Comparison of ENCODE assay signal across 1 cellular context in the genomic region with DNA sequence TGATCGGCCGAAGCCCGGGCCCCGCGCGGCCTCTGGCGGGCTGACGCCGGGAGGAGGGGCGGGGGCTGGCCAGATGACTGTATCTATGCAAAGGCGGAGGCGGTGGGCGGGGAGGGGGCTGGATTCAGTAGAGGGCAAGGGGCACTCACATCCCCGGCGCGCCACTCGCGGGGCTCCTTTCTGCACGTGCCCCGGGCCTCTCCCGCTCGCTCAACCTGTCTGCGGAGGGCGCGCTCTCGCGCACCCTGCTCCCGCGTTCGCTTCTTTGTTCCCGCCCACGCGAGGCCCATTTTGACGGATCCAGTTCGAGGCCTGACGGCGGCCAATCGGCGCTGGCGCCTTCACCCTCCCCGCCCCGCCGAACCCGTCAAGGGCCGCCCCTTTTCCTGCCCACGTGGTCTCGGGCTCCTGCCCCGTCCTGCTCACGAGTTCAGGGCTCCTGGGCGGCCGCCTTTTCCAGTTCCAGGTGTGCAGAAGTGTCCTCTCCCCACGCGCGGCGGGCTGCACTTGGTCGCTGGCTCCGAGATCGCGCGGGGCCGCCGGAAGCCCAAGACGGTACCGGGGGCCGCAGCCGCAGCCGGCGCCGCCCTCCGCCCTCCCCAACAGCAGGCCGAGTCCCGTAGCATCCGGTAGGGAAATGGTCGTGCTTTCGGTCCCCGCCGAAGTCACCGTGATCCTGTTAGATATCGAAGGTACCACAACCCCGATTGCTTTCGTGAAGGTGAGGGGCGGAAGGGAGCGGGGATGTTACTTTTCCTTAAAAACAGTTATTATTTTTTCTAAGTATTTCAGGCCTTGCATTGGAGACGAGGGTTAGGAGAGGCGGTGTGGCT.
TF ChIP-seq lines count a peak whose summit lies in the region.

Gene ENOPH1 (plus strand): TSS at position 398 of the 833 bp plus-strand sequence. CDS start 240 bp downstream, at position 638.
Gene HNRNPDL (minus strand): TSS at position 270 of the 833 bp plus-strand sequence. CDS start 772 bp downstream, outside the sequence.

TF ChIP-seq in HepG2, 621 proteins besides CTCF, POLR2A, EP300 and RAD21 (continued from another document and continues in another):
- TF ChIP-seq, protein P1, sequence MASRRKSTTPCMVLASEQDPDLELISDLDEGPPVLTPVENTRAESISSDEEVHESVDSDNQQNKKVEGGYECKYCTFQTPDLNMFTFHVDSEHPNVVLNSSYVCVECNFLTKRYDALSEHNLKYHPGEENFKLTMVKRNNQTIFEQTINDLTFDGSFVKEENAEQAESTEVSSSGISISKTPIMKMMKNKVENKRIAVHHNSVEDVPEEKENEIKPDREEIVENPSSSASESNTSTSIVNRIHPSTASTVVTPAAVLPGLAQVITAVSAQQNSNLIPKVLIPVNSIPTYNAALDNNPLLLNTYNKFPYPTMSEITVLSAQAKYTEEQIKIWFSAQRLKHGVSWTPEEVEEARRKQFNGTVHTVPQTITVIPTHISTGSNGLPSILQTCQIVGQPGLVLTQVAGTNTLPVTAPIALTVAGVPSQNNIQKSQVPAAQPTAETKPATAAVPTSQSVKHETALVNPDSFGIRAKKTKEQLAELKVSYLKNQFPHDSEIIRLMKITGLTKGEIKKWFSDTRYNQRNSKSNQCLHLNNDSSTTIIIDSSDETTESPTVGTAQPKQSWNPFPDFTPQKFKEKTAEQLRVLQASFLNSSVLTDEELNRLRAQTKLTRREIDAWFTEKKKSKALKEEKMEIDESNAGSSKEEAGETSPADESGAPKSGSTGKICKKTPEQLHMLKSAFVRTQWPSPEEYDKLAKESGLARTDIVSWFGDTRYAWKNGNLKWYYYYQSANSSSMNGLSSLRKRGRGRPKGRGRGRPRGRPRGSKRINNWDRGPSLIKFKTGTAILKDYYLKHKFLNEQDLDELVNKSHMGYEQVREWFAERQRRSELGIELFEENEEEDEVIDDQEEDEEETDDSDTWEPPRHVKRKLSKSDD (CRISPR knock-in tag; IDR thresholded peaks at IDR 0.05; ENCODE audit: low read depth) = peak; percentile 61
- no peak for TF ChIP-seq ZNF460 (CRISPR knock-in tag; IDR thresholded peaks at IDR 0.05; ENCODE audit: borderline replicate concordance)
- TF ChIP-seq, protein P2, sequence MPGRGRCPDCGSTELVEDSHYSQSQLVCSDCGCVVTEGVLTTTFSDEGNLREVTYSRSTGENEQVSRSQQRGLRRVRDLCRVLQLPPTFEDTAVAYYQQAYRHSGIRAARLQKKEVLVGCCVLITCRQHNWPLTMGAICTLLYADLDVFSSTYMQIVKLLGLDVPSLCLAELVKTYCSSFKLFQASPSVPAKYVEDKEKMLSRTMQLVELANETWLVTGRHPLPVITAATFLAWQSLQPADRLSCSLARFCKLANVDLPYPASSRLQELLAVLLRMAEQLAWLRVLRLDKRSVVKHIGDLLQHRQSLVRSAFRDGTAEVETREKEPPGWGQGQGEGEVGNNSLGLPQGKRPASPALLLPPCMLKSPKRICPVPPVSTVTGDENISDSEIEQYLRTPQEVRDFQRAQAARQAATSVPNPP (CRISPR knock-in tag; IDR thresholded peaks at IDR 0.05) = peak; percentile 97
- TF ChIP-seq KDM1A (CRISPR knock-in tag; IDR thresholded peaks at IDR 0.05) = 0 out of 2 replicates have a peak, but pooled peaks have one; percentile 7
- TF ChIP-seq CHCHD3 (CRISPR knock-in tag; IDR thresholded peaks at IDR 0.05) = 0 out of 2 replicates have a peak, but pooled peaks have one; percentile 12
- TF ChIP-seq STAG1 (CRISPR knock-in tag; IDR thresholded peaks at IDR 0.05) = no peak
- no peak for TF ChIP-seq SMAD1 (CRISPR knock-in tag; IDR thresholded peaks at IDR 0.05; ENCODE audit: borderline replicate concordance, low read depth)
- TF ChIP-seq ZNF263 (CRISPR knock-in tag; IDR thresholded peaks at IDR 0.05) = peak; percentile 61; the same call in 1 of the 2 replicates
- TF ChIP-seq FOSL1 (CRISPR knock-in tag; IDR thresholded peaks at IDR 0.05; ENCODE audit: borderline replicate concordance) = no peak
- peak in 1 of 2 experiments; percentile 91; a peak in 2 of 4 replicates for TF ChIP-seq KLF16 (CRISPR knock-in tag; IDR thresholded peaks at IDR 0.05)
- peak; percentile 93 for TF ChIP-seq ZNF264 (CRISPR knock-in tag; IDR thresholded peaks at IDR 0.05)
- TF ChIP-seq HNRNPUL1 (IDR thresholded peaks at IDR 0.05; ENCODE audit: low read depth, low read length) = no peak
- TF ChIP-seq TCF7L2 (IDR thresholded peaks at IDR 0.05; ENCODE audit: low read depth, low read length) = no peak
- TF ChIP-seq ZNF512 (CRISPR knock-in tag; IDR thresholded peaks at IDR 0.05) = no peak
- TF ChIP-seq ZSCAN30 (CRISPR knock-in tag; IDR thresholded peaks at IDR 0.05) = no peak; the same call in 1 of the 2 replicates
- TF ChIP-seq ZNF777 (CRISPR knock-in tag; IDR thresholded peaks at IDR 0.05) = peak; percentile 65
- TF ChIP-seq, protein P3, sequence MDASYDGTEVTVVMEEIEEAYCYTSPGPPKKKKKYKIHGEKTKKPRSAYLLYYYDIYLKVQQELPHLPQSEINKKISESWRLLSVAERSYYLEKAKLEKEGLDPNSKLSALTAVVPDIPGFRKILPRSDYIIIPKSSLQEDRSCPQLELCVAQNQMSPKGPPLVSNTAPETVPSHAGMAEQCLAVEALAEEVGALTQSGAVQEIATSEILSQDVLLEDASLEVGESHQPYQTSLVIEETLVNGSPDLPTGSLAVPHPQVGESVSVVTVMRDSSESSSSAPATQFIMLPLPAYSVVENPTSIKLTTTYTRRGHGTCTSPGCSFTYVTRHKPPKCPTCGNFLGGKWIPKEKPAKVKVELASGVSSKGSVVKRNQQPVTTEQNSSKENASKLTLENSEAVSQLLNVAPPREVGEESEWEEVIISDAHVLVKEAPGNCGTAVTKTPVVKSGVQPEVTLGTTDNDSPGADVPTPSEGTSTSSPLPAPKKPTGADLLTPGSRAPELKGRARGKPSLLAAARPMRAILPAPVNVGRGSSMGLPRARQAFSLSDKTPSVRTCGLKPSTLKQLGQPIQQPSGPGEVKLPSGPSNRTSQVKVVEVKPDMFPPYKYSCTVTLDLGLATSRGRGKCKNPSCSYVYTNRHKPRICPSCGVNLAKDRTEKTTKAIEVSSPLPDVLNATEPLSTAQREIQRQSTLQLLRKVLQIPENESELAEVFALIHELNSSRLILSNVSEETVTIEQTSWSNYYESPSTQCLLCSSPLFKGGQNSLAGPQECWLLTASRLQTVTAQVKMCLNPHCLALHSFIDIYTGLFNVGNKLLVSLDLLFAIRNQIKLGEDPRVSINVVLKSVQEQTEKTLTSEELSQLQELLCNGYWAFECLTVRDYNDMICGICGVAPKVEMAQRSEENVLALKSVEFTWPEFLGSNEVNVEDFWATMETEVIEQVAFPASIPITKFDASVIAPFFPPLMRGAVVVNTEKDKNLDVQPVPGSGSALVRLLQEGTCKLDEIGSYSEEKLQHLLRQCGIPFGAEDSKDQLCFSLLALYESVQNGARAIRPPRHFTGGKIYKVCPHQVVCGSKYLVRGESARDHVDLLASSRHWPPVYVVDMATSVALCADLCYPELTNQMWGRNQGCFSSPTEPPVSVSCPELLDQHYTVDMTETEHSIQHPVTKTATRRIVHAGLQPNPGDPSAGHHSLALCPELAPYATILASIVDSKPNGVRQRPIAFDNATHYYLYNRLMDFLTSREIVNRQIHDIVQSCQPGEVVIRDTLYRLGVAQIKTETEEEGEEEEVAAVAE (CRISPR knock-in tag; IDR thresholded peaks at IDR 0.05; ENCODE audit: borderline replicate concordance) = peak; percentile 52; the same call in 1 of the 2 replicates
- peak; percentile 67; the same call in 1 of the 2 replicates for TF ChIP-seq KDM4B (CRISPR knock-in tag; IDR thresholded peaks at IDR 0.05)
- peak; percentile 80 for TF ChIP-seq ZNF232 (CRISPR knock-in tag; IDR thresholded peaks at IDR 0.05; ENCODE audit: borderline replicate concordance)
- TF ChIP-seq ATM (IDR thresholded peaks at IDR 0.05; ENCODE audit: borderline replicate concordance) = no peak
- TF ChIP-seq, protein P4, sequence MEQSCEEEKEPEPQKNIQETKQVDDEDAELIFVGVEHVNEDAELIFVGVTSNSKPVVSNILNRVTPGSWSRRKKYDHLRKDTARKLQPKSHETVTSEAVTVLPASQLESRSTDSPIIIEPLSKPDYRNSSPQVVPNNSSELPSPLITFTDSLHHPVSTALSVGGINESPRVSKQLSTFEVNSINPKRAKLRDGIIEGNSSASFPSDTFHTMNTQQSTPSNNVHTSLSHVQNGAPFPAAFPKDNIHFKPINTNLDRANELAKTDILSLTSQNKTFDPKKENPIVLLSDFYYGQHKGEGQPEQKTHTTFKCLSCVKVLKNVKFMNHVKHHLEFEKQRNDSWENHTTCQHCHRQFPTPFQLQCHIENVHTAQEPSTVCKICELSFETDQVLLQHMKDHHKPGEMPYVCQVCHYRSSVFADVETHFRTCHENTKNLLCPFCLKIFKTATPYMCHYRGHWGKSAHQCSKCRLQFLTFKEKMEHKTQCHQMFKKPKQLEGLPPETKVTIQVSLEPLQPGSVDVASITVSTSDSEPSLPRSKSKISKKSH (CRISPR knock-in tag; IDR thresholded peaks at IDR 0.05; ENCODE audit: borderline replicate concordance) = 0 out of 2 replicates have a peak, but pooled peaks have one; percentile 40
- TF ChIP-seq POLR2AphosphoS2 (IDR thresholded peaks at IDR 0.05; ENCODE audit: low read depth, low read length) = no peak
- no peak for TF ChIP-seq SRSF9 (IDR thresholded peaks at IDR 0.05; ENCODE audit: borderline replicate concordance, insufficient read depth, low read depth, low read length, poor library complexity, severe bottlenecking)
- no peak for TF ChIP-seq ZXDC (CRISPR knock-in tag; IDR thresholded peaks at IDR 0.05)
- TF ChIP-seq ZBTB8A (CRISPR knock-in tag; IDR thresholded peaks at IDR 0.05; ENCODE audit: borderline replicate concordance, low read depth) = 0 out of 2 replicates have a peak, but pooled peaks have one; percentile 17
- TF ChIP-seq KLF13 (CRISPR knock-in tag; IDR thresholded peaks at IDR 0.05) = no peak
- peak; percentile 64; the same call in 1 of the 2 replicates for TF ChIP-seq ELF3 (CRISPR knock-in tag; IDR thresholded peaks at IDR 0.05)
- TF ChIP-seq, protein P5, sequence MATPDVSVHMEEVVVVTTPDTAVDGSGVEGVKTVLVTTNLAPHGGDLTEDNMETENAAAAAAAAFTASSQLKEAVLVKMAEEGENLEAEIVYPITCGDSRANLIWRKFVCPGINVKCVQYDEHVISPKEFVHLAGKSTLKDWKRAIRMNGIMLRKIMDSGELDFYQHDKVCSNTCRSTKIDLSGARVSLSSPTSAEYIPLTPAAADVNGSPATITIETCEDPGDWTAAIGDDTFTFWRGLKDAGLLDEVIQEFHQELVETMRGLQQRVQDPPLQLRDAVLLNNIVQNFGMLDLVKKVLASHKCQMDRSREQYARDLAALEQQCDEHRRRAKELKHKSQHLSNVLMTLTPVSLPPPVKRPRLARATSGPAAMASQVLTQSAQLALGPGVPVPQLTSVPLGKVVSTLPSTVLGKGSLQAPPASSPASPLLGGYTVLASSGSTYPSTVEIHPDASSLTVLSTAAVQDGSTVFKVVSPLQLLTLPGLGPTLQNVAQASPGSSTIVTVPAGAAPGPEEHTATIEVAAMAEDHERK (CRISPR knock-in tag; IDR thresholded peaks at IDR 0.05; ENCODE audit: low read depth) = no peak
- TF ChIP-seq ETS1 (CRISPR knock-in tag; IDR thresholded peaks at IDR 0.05) = peak; percentile 89; the same call in 1 of the 2 replicates
- TF ChIP-seq CSRNP2 (CRISPR knock-in tag; conservative IDR thresholded peaks at IDR 0.05; ENCODE audit: low read depth) = peak; percentile 40
- peak; percentile 43; the same call in 1 of the 2 replicates for TF ChIP-seq ZNF124 (CRISPR knock-in tag; IDR thresholded peaks at IDR 0.05)
